Comparison of ENCODE assay signal across 22 cellular contexts in genomic region chr3:66342717-66343373, GRCh38.
"Had no signal": no experiment of that assay in that cellular context is flagged by ENCODE, and none has a peak within 500 bp of the region (broad histone marks: within the 10 kb centered on the region; RNA-seq: fewer than 3 reads in every experiment).

No MANE protein-coding gene starts in this region.

- H3K36me3 ChIP-seq: brain microvascular endothelial cell, right lobe of liver, thoracic aorta, uterus had no signal

- DNase-seq: activated CD4-positive, alpha-beta T cell treated with anti-CD3 and anti-CD28 coated beads for 4 hours; activated CD4-positive, alpha-beta T cell treated with anti-CD3 and anti-CD28 coated beads, Interleukin-2, amount 50 U/mL, for 4 hours; activated effector memory CD4-positive, alpha-beta T cell treated with anti-CD3 and anti-CD28 coated beads, Interleukin-2, amount 50 U/mL, for 16 hours; activated naive CD4-positive, alpha-beta T cell treated with anti-CD3 and anti-CD28 coated beads, Interleukin-2, amount 10 ng/mL, durations not matched to agents 7 days and 5 days; activated T-cell treated with anti-CD3 and anti-CD28 coated beads for 4 hours; amniotic stem cell; brain microvascular endothelial cell; dorsolateral prefrontal cortex; effector memory CD4-positive, alpha-beta T cell; foreskin melanocyte; islet precursor cell; left ventricle myocardium superior; mucosa of descending colon; posterior cingulate gyrus; right lobe of liver; small intestine; stimulated activated CD4-positive, alpha-beta T cell treated with anti-CD3 and anti-CD28 coated beads, Interleukin-4, amount 100 ng/mL, for 24 hours; uterus had no signal

- H3K27me3 ChIP-seq: brain microvascular endothelial cell, dorsolateral prefrontal cortex, right lobe of liver, uterus had no signal

- ATAC-seq: left ventricle myocardium superior; mucosa of descending colon; natural killer cell treated with Interleukin-12 subunit alpha and Interleukin-12 subunit beta and Interleukin-15 and Interleukin-18, amount 100 ng/mL, for 72 hours; right lobe of liver; stimulated activated effector memory CD8-positive, alpha-beta T cell treated with anti-CD3 and anti-CD28 coated beads, Interleukin-12 subunit alpha, Interleukin-12 subunit beta, amount 100 ng/mL, for 72 hours had no signal

- H3K4me3 ChIP-seq: coronary artery, dorsolateral prefrontal cortex, mucosa of descending colon, right lobe of liver, thoracic aorta, uterus had no signal
